ENCODE assay signal across 7 cellular contexts in the genomic region with DNA sequence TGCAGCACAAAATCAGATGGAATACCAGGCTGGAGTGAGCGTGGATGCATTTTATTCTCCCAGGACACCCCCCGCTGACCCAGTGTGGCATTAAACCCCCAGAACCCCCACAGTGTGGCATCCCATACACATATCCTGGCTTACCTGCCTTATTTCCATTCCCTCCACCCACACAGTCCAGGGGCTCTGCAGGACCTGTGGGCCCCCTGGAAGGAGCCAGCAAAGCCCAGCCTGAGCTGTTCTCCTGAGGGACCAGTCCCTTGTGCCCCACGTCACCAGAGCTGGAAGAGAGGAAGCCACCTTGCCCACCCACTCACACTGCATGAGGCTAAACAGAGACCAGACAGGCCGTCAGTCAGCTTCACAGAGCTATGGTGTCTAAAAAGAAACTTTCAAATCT. TPM values are rescaled to one million over a fixed set of nuclear protein-coding genes. Genes with fewer than 3 reads are reported as not detected.
"Had no signal": no experiment of that assay in that cellular context is flagged by ENCODE, and none has a peak within 500 bp of the region (broad histone marks: within the 10 kb centered on the region; RNA-seq: fewer than 3 reads in every experiment).

No MANE protein-coding gene starts in this region.

- H2AFZ ChIP-seq: GM23338 had no signal

- H3K36me3 Mint-ChIP-seq: IgD-negative memory B cell had no signal

- DNase-seq: H9, HCEC 1CT had no signal

- H3K4me3 Mint-ChIP-seq: GM23338, H9, IgD-negative memory B cell had no signal

- ATAC-seq: GM23338, HepG2 had no signal

- H3K27ac Mint-ChIP-seq: GM23338, H9 had no signal

- H3K4me2 ChIP-seq: GM23338 had no signal

- H3K27ac ChIP-seq: HL-60 had no signal

- H3K4me1 Mint-ChIP-seq: GM23338, IgD-negative memory B cell had no signal

- H3K4me3 ChIP-seq: GM23338 had no signal

RNA-seq across cellular contexts. Expression of a gene that starts 20.1 kb away (rescaled TPM):
- total RNA-seq: HT1080 had no signal
- polyA plus RNA-seq: IgD-negative memory B cell had no signal
